Comparison of ENCODE assay signal across 8 cellular contexts in the genomic region with DNA sequence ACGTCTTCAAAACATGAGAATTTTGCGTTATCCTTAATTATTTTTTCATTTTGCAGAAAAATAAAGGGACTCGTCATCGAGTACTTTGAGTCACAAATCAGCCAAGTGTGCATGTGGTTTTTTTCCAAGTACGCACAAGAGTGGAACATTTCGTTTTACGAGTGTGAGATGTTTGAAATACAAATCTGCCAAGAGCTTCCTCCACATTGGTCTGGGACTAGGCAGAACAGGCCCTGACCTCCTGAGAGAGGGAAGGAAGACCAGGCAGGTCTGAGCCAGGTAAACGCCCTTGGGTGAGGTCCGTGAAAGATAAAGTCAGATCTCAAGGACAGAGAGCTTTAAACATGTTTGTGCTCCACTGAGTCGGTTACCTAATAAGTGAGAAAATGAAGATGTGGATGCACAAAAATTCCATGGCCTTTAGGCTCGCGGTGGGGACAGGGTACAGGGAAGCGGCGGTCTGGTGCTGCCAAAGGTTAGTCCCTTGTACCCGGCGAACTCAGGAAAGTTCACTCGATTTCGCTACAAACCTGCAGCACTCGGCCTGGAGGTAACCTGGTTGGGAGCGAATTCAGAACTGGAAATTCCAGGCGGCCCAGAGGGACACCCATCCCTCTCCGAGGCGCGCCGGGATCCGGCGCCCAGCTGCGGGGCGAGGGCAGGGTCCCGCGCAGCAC. TPM values are rescaled to one million over a fixed set of nuclear protein-coding genes. Genes with fewer than 3 reads are reported as not detected.
DNase-seq lines count a peak whose midpoint lies in the region; ATAC-seq and TF ChIP-seq lines count a peak whose summit lies in the region.

No MANE protein-coding gene starts in this region.

- CTCF ChIA-PET in PC-3 (lab: Charles Lee), result no interaction called here

- H3K27ac ChIP-seq in DOHH2 (ENCODE audit: low read depth, low read length), result no peak overlapping the region
- no peak overlapping the region for H3K27ac ChIP-seq in PC-3 (ENCODE audit: low read length)
- peak overlapping the region; percentile 95 for H3K27ac ChIP-seq in effector memory CD4-positive, alpha-beta T cell (ENCODE audit: insufficient read depth, low read length, poor library complexity, severe bottlenecking)
- peak overlapping the region; percentile 99 for H3K27ac ChIP-seq in vagina

- peak overlapping the region; percentile 99 for H3K4me3 ChIP-seq in DOHH2 (ENCODE audit: low read length)
- H3K4me3 ChIP-seq in PC-3 (ENCODE audit: low read length), result peak overlapping the region; percentile 88
- H3K4me3 ChIP-seq in effector memory CD4-positive, alpha-beta T cell (ENCODE audit: insufficient read depth, low read depth, low read length, poor library complexity, severe bottlenecking), result peak overlapping the region; percentile 99
- peak overlapping the region; percentile 98 for H3K4me3 ChIP-seq in mucosa of descending colon
- peak overlapping the region; percentile 76 to 98 for H3K4me3 ChIP-seq in vagina

- H3K79me2 ChIP-seq in DOHH2 (ENCODE audit: control insufficient read depth, low read length) (peaks cover 43% of the 10 kb centered on the region), PC-3 (ENCODE audit: low read length) (peaks cover 42% of the 10 kb centered on the region)

- H3K4me2 ChIP-seq in DOHH2 (ENCODE audit: low read length) (peak overlapping the region; percentile 83), PC-3 (ENCODE audit: low read length) (peak overlapping the region; percentile 91)

- H3F3A ChIP-seq in DOHH2 (ENCODE audit: control insufficient read depth, insufficient read depth) (peaks cover 7% of the 10 kb centered on the region), PC-3 (ENCODE audit: low read length, unreplicated experiment) (no peaks in the 10 kb centered on the region)

- intact Hi-C loops in PC-3 (cut with micrococcal nuclease) (loop anchor here (2.0 to 10.0 kb wide), 4 partner anchors 70 to 352 kb away; a partner anchor contains a TSS), mucosa of descending colon (cut with DNase I, micrococcal nuclease) (no loop called here), vagina (cut with DNase I) (loop anchor here (5.0 kb wide), 1 partner anchor 105 kb away; no protein-coding TSS in a partner anchor)

- no peaks in the 10 kb centered on the region for H3K9me2 ChIP-seq in DOHH2 (replicated peaks; ENCODE audit: control insufficient read depth, low read length)
- H3K9me2 ChIP-seq in PC-3 (replicated peaks; ENCODE audit: low read length), result no peaks in the 10 kb centered on the region

- H3K9ac ChIP-seq in PC-3 (ENCODE audit: low read length), result peak overlapping the region; percentile 50

- TF ChIP-seq POLR2A in vagina (IDR thresholded peaks at IDR 0.05), result peak in 1 of 2 donors; percentile 32

- H3K4me1 ChIP-seq in DOHH2 (ENCODE audit: control insufficient read depth, low read length) (peaks cover 42% of the 10 kb centered on the region), PC-3 (ENCODE audit: insufficient read depth, low read length) (peaks cover 30% of the 10 kb centered on the region), mucosa of descending colon (ENCODE audit: low read depth) (peaks cover 29% of the 10 kb centered on the region), vagina (peaks cover 51% of the 10 kb centered on the region)
- H3K4me1 ChIP-seq in effector memory CD4-positive, alpha-beta T cell (ENCODE audit: control insufficient read depth, insufficient read depth, low read length, poor library complexity, severe bottlenecking), result peaks cover 33% of the 10 kb centered on the region

- peak overlapping the region; percentile 97 for H2AFZ ChIP-seq in PC-3 (ENCODE audit: low read length)

- POLR2A ChIA-PET in PC-3 (lab: Charles Lee; ENCODE audit: unreplicated experiment), result interaction anchor here (0.7 kb wide), 1 partner anchor 101 kb away, joined by 4 read pairs; no protein-coding TSS in a partner anchor

- H4K20me1 ChIP-seq in DOHH2 (ENCODE audit: control insufficient read depth, insufficient read depth, low read depth, low read length), result peaks cover 8% of the 10 kb centered on the region
- H4K20me1 ChIP-seq in PC-3 (ENCODE audit: low read length), result no peaks in the 10 kb centered on the region

- BruUV-seq in PC-3 (replicated peaks; lab: Mats Ljungman, UMichigan), result TSS peak; percentile 33

- peaks cover 24% of the 10 kb centered on the region for H3K36me3 ChIP-seq in DOHH2 (ENCODE audit: control insufficient read depth, low read length)
- no peaks in the 10 kb centered on the region for H3K36me3 ChIP-seq in PC-3 (ENCODE audit: low read depth, low read length)
- no peaks in the 10 kb centered on the region for H3K36me3 ChIP-seq in effector memory CD4-positive, alpha-beta T cell (ENCODE audit: control insufficient read depth, insufficient read depth, low read length)
- H3K36me3 ChIP-seq in mucosa of descending colon (ENCODE audit: low read depth), result no peaks in the 10 kb centered on the region
- no peaks in the 10 kb centered on the region for H3K36me3 ChIP-seq in vagina

- peaks cover 22% of the 10 kb centered on the region for H3K27me3 ChIP-seq in DOHH2 (ENCODE audit: control insufficient read depth, low read length)
- no peaks in the 10 kb centered on the region for H3K27me3 ChIP-seq in PC-3 (ENCODE audit: low read length)
- no peaks in the 10 kb centered on the region for H3K27me3 ChIP-seq in effector memory CD4-positive, alpha-beta T cell (replicated peaks; ENCODE audit: control insufficient read depth, insufficient read depth, low read length, poor library complexity, severe bottlenecking)
- H3K27me3 ChIP-seq in vagina, result no peaks in the 10 kb centered on the region

- H3K9me3 ChIP-seq in DOHH2 (ENCODE audit: control insufficient read depth, insufficient read depth, low read length) (no peaks in the 10 kb centered on the region), PC-3 (ENCODE audit: low read length) (no peaks in the 10 kb centered on the region), mucosa of descending colon (no peaks in the 10 kb centered on the region), vagina (no peaks in the 10 kb centered on the region)
- H3K9me3 ChIP-seq in effector memory CD4-positive, alpha-beta T cell (ENCODE audit: control insufficient read depth, low read length), result no peaks in the 10 kb centered on the region

- TF ChIP-seq CTCF in DOHH2 (IDR thresholded peaks at IDR 0.05; ENCODE audit: low read depth, low read length, poor library complexity, severe bottlenecking) (no peak), PC-3 (conservative IDR thresholded peaks at IDR 0.05; ENCODE audit: low read depth, low read length) (no peak), mucosa of descending colon (IDR thresholded peaks at IDR 0.05) (no peak), vagina (IDR thresholded peaks at IDR 0.05) (no peak)

- peak; percentile 4 for DNase-seq in PC-3
- DNase-seq in effector memory CD4-positive, alpha-beta T cell, result peak in 1 of 3 donors; percentile 2
- peak in 1 of 3 donors; percentile 68 for DNase-seq in mucosa of descending colon
- peak in 1 of 2 donors; percentile 94 for DNase-seq in vagina (ENCODE audit: extremely low spot score in 2 of 2)
- DNase-seq in medulla oblongata (ENCODE audit: extremely low spot score), result no peak
- DNase-seq in activated CD4-positive, alpha-beta T cell treated with anti-CD3 and anti-CD28 coated beads, Interleukin-2, amount 50 U/mL, for 48 hours, result no peak

- peak; percentile 18 for ATAC-seq in GM21786 (IDR thresholded peaks at IDR 0.05; ENCODE audit: unreplicated experiment)
- ATAC-seq in PC-3, result peak; percentile 27
- ATAC-seq in mucosa of descending colon, result peak; percentile 73

RNA-seq across cellular contexts. Expression of a gene that starts 0.4 kb away (rescaled TPM):
- 74.6 and 105 TPM in 2 replicates for total RNA-seq in PC-3 (2014; rRNA removed)
- 100 to 1,000 TPM; 418 to 517 (median 511) TPM for total RNA-seq in mucosa of descending colon
- total RNA-seq in vagina, result 475 TPM

Comparison
In these comparisons a context has a peak if more than half of its experiments do, and no peak if none do; other contexts are left out.
1. H3K27ac ChIP-seq: peak in effector memory CD4-positive, alpha-beta T cell (single experiment) and vagina (single experiment); none in DOHH2 (single experiment) and PC-3 (single experiment).
2. ATAC-seq: peak in every context shown above with its lines; median percentile 73 in mucosa of descending colon; 27 in PC-3; 18 in GM21786.
3. intact Hi-C loops: an anchor here in PC-3 (2.0 to 10.0 kb wide) and vagina (5.0 kb wide); none called in mucosa of descending colon.
4. Peak in every context shown above with its lines, with median percentiles within 50 percentile points of each other: H3K4me3 ChIP-seq.